In genomic region chr10:7527468-7527867, GRCh38 we compare ENCODE assay signal across 9 cellular contexts.
"Had no signal": no experiment of that assay in that cellular context is flagged by ENCODE, and none has a peak within 500 bp of the region (broad histone marks: within the 10 kb centered on the region; RNA-seq: fewer than 3 reads in every experiment).

No MANE protein-coding gene starts in this region.

- H3K9me3 Mint-ChIP-seq: IgD-negative memory B cell had no signal

- H3K4me2 ChIP-seq: KMS-11 had no signal

- H3K4me3 ChIP-seq: K562 had no signal

- H3K4me3 Mint-ChIP-seq: IgD-negative memory B cell had no signal

- ATAC-seq: HepG2, K562 had no signal

- FAIRE-seq: HepG2, HTR-8/SVneo, K562 had no signal

- DNase-seq: IMR-90, KBM-7, KG1 had no signal

- H3K27ac ChIP-seq: HL-60, KMS-11 had no signal

- H3K9ac ChIP-seq: KMS-11 had no signal

- H3K27ac Mint-ChIP-seq: IgD-negative memory B cell had no signal
